ENCODE assay signal across 19 cellular contexts in genomic region chr3:104816008-104816407, GRCh38.
DNase-seq lines count a peak whose midpoint lies in the region; FAIRE-seq and TF ChIP-seq lines count a peak whose summit lies in the region.
"Had no signal": no experiment of that assay in that cellular context is flagged by ENCODE, and none has a peak within 500 bp of the region (broad histone marks: within the 10 kb centered on the region; RNA-seq: fewer than 3 reads in every experiment).

No MANE protein-coding gene starts in this region.

- no peak overlapping the region for H3K4me3 ChIP-seq in parathyroid adenoma (ENCODE audit: low read depth, low read length)
- H3K4me3 ChIP-seq: BLaER1 treated with 17β-estradiol and CSF1 and Interleukin-3, amounts not matched to agents 10 nM and 100 nM; GM12878; GM23248 had no signal

- no peak overlapping the region for H3K4me2 ChIP-seq in parathyroid adenoma (ENCODE audit: low read length)
- H3K4me2 ChIP-seq: BLaER1 treated with 17β-estradiol and CSF1 and Interleukin-3, amounts not matched to agents 10 nM and 100 nM had no signal

- H3K9ac ChIP-seq in parathyroid adenoma = no peak overlapping the region
- H3K9ac ChIP-seq: BLaER1 treated with 17β-estradiol and CSF1 and Interleukin-3, amounts not matched to agents 10 nM and 100 nM; GM23248 had no signal

- no peak overlapping the region for H3K27ac ChIP-seq in parathyroid adenoma
- H3K27ac ChIP-seq: 22Rv1; BLaER1 treated with 17β-estradiol and CSF1 and Interleukin-3, amounts not matched to agents 10 nM and 100 nM; GM23248 had no signal

- no peaks in the 10 kb centered on the region for H3K9me3 ChIP-seq in parathyroid adenoma (ENCODE audit: control insufficient read depth, low read length)

- no peak for TF ChIP-seq CTCF in parathyroid adenoma (IDR thresholded peaks at IDR 0.05)

- H3K4me1 ChIP-seq in parathyroid adenoma = peaks cover 3% of the 10 kb centered on the region
- H3K4me1 ChIP-seq: BLaER1 treated with 17β-estradiol and CSF1 and Interleukin-3, amounts not matched to agents 10 nM and 100 nM had no signal

- H3K27me3 ChIP-seq in parathyroid adenoma (ENCODE audit: control insufficient read depth, insufficient read depth, low read length) = no peaks in the 10 kb centered on the region
- H3K27me3 ChIP-seq: BLaER1 treated with 17β-estradiol and CSF1 and Interleukin-3, amounts not matched to agents 10 nM and 100 nM had no signal

- no peaks in the 10 kb centered on the region for H3K36me3 ChIP-seq in parathyroid adenoma (ENCODE audit: control insufficient read depth, insufficient read depth, low read length)
- H3K36me3 ChIP-seq: BLaER1 treated with 17β-estradiol and CSF1 and Interleukin-3, amounts not matched to agents 10 nM and 100 nM had no signal

- peak overlapping the region; percentile 54 for H2AFZ ChIP-seq in parathyroid adenoma
- H2AFZ ChIP-seq: GM23248 had no signal

- no peak for DNase-seq in RCC 7860 (ENCODE audit: low spot score)
- no peak for DNase-seq in frontal cortex (ENCODE audit: low spot score in 2 of 2)
- DNase-seq in D341Med (ENCODE audit: low spot score) = no peak
- no peak for DNase-seq in AML-193 (lab: John Stamatoyannopoulos, UW)
- DNase-seq in NCI-H128 (lab: John Stamatoyannopoulos, UW; ENCODE audit: unreplicated experiment) = no peak
- DNase-seq: Calu3; CD8-positive, alpha-beta T cell; DMS 273 treated with DMSO at 0.1 percent for 48 hours; DND-41; EL; GM23248; H7; KG1 had no signal

- H3K79me2 ChIP-seq in parathyroid adenoma = no peaks in the 10 kb centered on the region

- peak; percentile 67 for FAIRE-seq in A204.1 (lab: Jason Lieb, UNC)
- FAIRE-seq in RCC 7860 (lab: Jason Lieb, UNC) = peak; percentile 20
- FAIRE-seq in frontal cortex (lab: Jason Lieb, UNC) = peak; percentile 15
- FAIRE-seq: GM12878, GM19239 had no signal
